In genomic region chr11:62613275-62613864, GRCh38 we compare ENCODE assay signal across 8 cellular contexts. TPM values are rescaled to one million over a fixed set of nuclear protein-coding genes. Genes with fewer than 3 reads are reported as not detected.
A peak's percentile ranks its signal among the peaks of the same experiment; 100 is the strongest.
DNase-seq lines count a peak whose midpoint lies in the region; ATAC-seq and TF ChIP-seq lines count a peak whose summit lies in the region.

No MANE protein-coding gene starts in this region.

- peaks cover 33% of the 10 kb centered on the region for H3K4me1 Mint-ChIP-seq in T-helper 17 cell

- POLR2A ChIA-PET in HEK293T (lab: Yijun Ruan, JAX): interaction anchor here (1.0 to 3.0 kb wide), 3 partner anchors 9 to 22 kb away, joined by 4 to 21 read pairs (median 4); partner anchors contain the start of genes B3GAT3, MTA2 and TUT1

- peaks cover 0 to 62% (median 10%) of the 10 kb centered on the region in 9 donors for H3K36me3 ChIP-seq in heart right ventricle

- no peak for TF ChIP-seq CTCF in heart right ventricle (IDR thresholded peaks at IDR 0.05)

- peak overlapping the region; percentile 57 for H3K27ac Mint-ChIP-seq in T-helper 17 cell

- no peaks in the 10 kb centered on the region for H3K9me3 ChIP-seq in T-helper 17 cell (ENCODE audit: control insufficient read depth, low read length, poor library complexity, severe bottlenecking)
- no peaks in the 10 kb centered on the region for H3K9me3 ChIP-seq in heart right ventricle

- WGBS in heart right ventricle, 2 donors: 61 to 63% methylated on average over 23 of the region's 23 CpGs

- peaks cover 9 to 35% (median 27%) of the 10 kb centered on the region in 9 donors for H3K4me1 ChIP-seq in heart right ventricle

- H3K36me3 Mint-ChIP-seq in T-helper 17 cell (ENCODE audit: low read depth): no peaks in the 10 kb centered on the region

- peak; percentile 2 for ATAC-seq in GM21737 (IDR thresholded peaks at IDR 0.05; ENCODE audit: unreplicated experiment)
- ATAC-seq in T-helper 17 cell: no peak
- ATAC-seq in heart right ventricle: peak in 4 of 8 donors; percentile 2 to 11 (median 6)
- ATAC-seq in sciatic nerve: peak; percentile 24
- no peak for ATAC-seq in HG02973 (IDR thresholded peaks at IDR 0.05; ENCODE audit: unreplicated experiment)

- H3K27ac ChIP-seq in heart right ventricle: peak overlapping the region; percentile 91 to 98 (median 96)

- no peaks in the 10 kb centered on the region for H3K27me3 Mint-ChIP-seq in T-helper 17 cell

- DNase-seq in T-helper 17 cell (no peak), heart right ventricle (no peak), sciatic nerve (ENCODE audit: low spot score) (no peak), 8988T (no peak), HEK293T (ENCODE audit: extremely low spot score) (no peak), NCI-H748 treated with DMSO at 0.1 percent for 48 hours (lab: John Stamatoyannopoulos, UW) (no peak)

- no peaks in the 10 kb centered on the region for H3K27me3 ChIP-seq in heart right ventricle

- intact Hi-C loops in heart right ventricle (cut with DNase I) (loop anchor here in 1 of 10 donors (5.0 kb wide), 1 partner anchor 39 kb away; the partner anchor contains the start of gene INTS5), sciatic nerve (cut with DNase I) (no loop called here)

- CTCF ChIA-PET in HEK293T (lab: Yijun Ruan, JAX): interaction anchor here (0.8 kb wide), 1 partner anchor 9 kb away, joined by 3 read pairs; no protein-coding TSS in a partner anchor

- peak overlapping the region in 9 of 10 donors; percentile 65 to 93 (median 77) for H3K4me3 ChIP-seq in heart right ventricle

- peak overlapping the region; percentile 81 for H3K4me3 Mint-ChIP-seq in T-helper 17 cell

TF ChIP-seq in HEK293T, 16 proteins besides CTCF, POLR2A, EP300 and RAD21:
- TF ChIP-seq ZNF384 (IDR thresholded peaks at IDR 0.05) (no peak), HDGF (IDR thresholded peaks at IDR 0.05; ENCODE audit: borderline replicate concordance) (no peak), FOXM1 (IDR thresholded peaks at IDR 0.05; ENCODE audit: borderline replicate concordance) (no peak), TARDBP (IDR thresholded peaks at IDR 0.05) (no peak), LEF1 (IDR thresholded peaks at IDR 0.05; ENCODE audit: borderline replicate concordance) (no peak), FOXA1 (IDR thresholded peaks at IDR 0.05) (no peak)
- TF ChIP-seq, protein P1, sequence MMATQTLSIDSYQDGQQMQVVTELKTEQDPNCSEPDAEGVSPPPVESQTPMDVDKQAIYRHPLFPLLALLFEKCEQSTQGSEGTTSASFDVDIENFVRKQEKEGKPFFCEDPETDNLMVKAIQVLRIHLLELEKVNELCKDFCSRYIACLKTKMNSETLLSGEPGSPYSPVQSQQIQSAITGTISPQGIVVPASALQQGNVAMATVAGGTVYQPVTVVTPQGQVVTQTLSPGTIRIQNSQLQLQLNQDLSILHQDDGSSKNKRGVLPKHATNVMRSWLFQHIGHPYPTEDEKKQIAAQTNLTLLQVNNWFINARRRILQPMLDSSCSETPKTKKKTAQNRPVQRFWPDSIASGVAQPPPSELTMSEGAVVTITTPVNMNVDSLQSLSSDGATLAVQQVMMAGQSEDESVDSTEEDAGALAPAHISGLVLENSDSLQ (IDR thresholded peaks at IDR 0.05): no peak

RNA-seq across cellular contexts. Expression of gene ROM1, which starts 0.3 kb away (rescaled TPM):
- total RNA-seq in T-helper 17 cell (1 to 10 TPM in 1 of 2 donors, under 1 TPM in 1; 0.94 to 1.2 TPM), heart right ventricle (1 to 10 TPM in 8 of 10 donors, under 1 TPM in 2; 0.81 to 4.4 (median 1.8) TPM), sciatic nerve (15.2 TPM)
- 1 to 10 TPM; 5.3 to 6.6 TPM for polyA plus RNA-seq in heart right ventricle

RNA-seq across cellular contexts. Expression of gene EML3, which starts 0.8 kb away (rescaled TPM):
- total RNA-seq in T-helper 17 cell (100 to 1,000 TPM; 169 to 174 TPM), heart right ventricle (10 to 100 TPM in 8 of 10 donors, 1 to 10 TPM in 2; 7.7 to 27.2 (median 15.2) TPM), sciatic nerve (113 TPM)
- 10 to 100 TPM; 18.9 to 50.4 TPM for polyA plus RNA-seq in heart right ventricle

RNA-seq across cellular contexts. Expression of gene B3GAT3, which starts 8.4 kb away (rescaled TPM):
- total RNA-seq in T-helper 17 cell (10 to 100 TPM; 53.0 to 57.2 TPM), heart right ventricle (10 to 100 TPM in 7 of 10 donors, 1 to 10 TPM in 3; 6.8 to 20.7 (median 10.6) TPM), sciatic nerve (38.7 TPM)
- polyA plus RNA-seq in heart right ventricle: 10 to 100 TPM; 29.5 to 41.2 TPM

RNA-seq across cellular contexts. Expression of gene MTA2, which starts 11.7 kb away (rescaled TPM):
- total RNA-seq in T-helper 17 cell (100 to 1,000 TPM; 140 to 175 TPM), heart right ventricle (10 to 100 TPM; 25.0 to 45.3 (median 29.8) TPM), sciatic nerve (86.6 TPM)
- 10 to 100 TPM; 22.1 to 35.3 TPM for polyA plus RNA-seq in heart right ventricle

RNA-seq across cellular contexts. Expression of gene TUT1, which starts 22.0 kb away (rescaled TPM):
- total RNA-seq in T-helper 17 cell: 10 to 100 TPM; 20.9 to 23.2 TPM
- 10 to 100 TPM in 8 of 10 donors, 1 to 10 TPM in 2; 8.2 to 17.9 (median 12.3) TPM for total RNA-seq in heart right ventricle
- 10 to 100 TPM in 1 of 2 donors, 1 to 10 TPM in 1; 9.3 to 19.2 TPM for polyA plus RNA-seq in heart right ventricle
- total RNA-seq in sciatic nerve: 20.7 TPM

Comparison
In these comparisons a context has a peak if more than half of its experiments do, and no peak if none do; other contexts are left out.
1. ATAC-seq: peak in GM21737 (single experiment) and sciatic nerve (single experiment); none in T-helper 17 cell (single experiment) and HG02973 (single experiment).